In genomic region chr16:1125471-1125870, GRCh38 we compare ENCODE assay signal across 2 cellular contexts.
TF ChIP-seq lines count a peak whose summit lies in the region.

No MANE protein-coding gene starts in this region.

TF ChIP-seq in IMR-90, 13 proteins besides CTCF, POLR2A, EP300 and RAD21:
- TF ChIP-seq MXI1 (IDR thresholded peaks at IDR 0.05; ENCODE audit: borderline replicate concordance, low read depth, low read length) (peak; percentile 79; the same call in 1 of the 2 replicates), RCOR1 (IDR thresholded peaks at IDR 0.05; ENCODE audit: insufficient replicate concordance, low read length) (no peak), MAZ (IDR thresholded peaks at IDR 0.05; ENCODE audit: borderline replicate concordance, low read depth, low read length) (peak; percentile 14; the same call in 1 of the 2 replicates)

TF ChIP-seq in neural cell, 6 proteins besides CTCF, POLR2A, EP300 and RAD21 (continued from another document):
- peak; percentile 21 for TF ChIP-seq POLR2AphosphoS5 (IDR thresholded peaks at IDR 0.05)
- no peak for TF ChIP-seq EZH2 (IDR thresholded peaks at IDR 0.05; ENCODE audit: borderline replicate concordance, insufficient read depth, low read length, poor library complexity, severe bottlenecking)
- TF ChIP-seq MXI1 (conservative IDR thresholded peaks at IDR 0.05; ENCODE audit: poor library complexity, severe bottlenecking), result no peak
- TF ChIP-seq SMC3 (conservative IDR thresholded peaks at IDR 0.05; ENCODE audit: poor library complexity), result no peak
TF ChIP-seq in neural cell: peak in this region for 1.
